In genomic region chr9:94649100-94649855, GRCh38 we compare ENCODE assay signal across 11 cellular contexts. TPM values are rescaled to one million over a fixed set of nuclear protein-coding genes. Genes with fewer than 3 reads are reported as not detected.
DNase-seq lines count a peak whose midpoint lies in the region; ATAC-seq, FAIRE-seq and TF ChIP-seq lines count a peak whose summit lies in the region.
"Had no signal": no experiment of that assay in that cellular context is flagged by ENCODE, and none has a peak within 500 bp of the region (broad histone marks: within the 10 kb centered on the region; RNA-seq: fewer than 3 reads in every experiment).

No MANE protein-coding gene starts in this region.

- ATAC-seq in HG03108 (IDR thresholded peaks at IDR 0.05; ENCODE audit: unreplicated experiment) = no peak
- no peak for ATAC-seq in GM21447 (IDR thresholded peaks at IDR 0.05; ENCODE audit: unreplicated experiment)

- no peak for FAIRE-seq in GM12891 (lab: Jason Lieb, UNC)
- FAIRE-seq: TTC549 had no signal

- TF ChIP-seq POLR2A in transverse colon (IDR thresholded peaks at IDR 0.05) (no peak), GM12891 (IDR thresholded peaks at IDR 0.05; ENCODE audit: low read depth, low read length) (no peak)

- WGBS in transverse colon (ENCODE audit: low coverage in 1 of 2), 2 donors = 47 to 71% methylated on average over 4 to 13 of the region's 14 CpGs

- H3K27ac ChIP-seq in transverse colon = no peak overlapping the region

- no peaks in the 10 kb centered on the region for H3K36me3 ChIP-seq in transverse colon

- peak; percentile 63 for DNase-seq in Daoy (ENCODE audit: low read depth)
- DNase-seq in NCI-H226 = peak; percentile 96
- peak; percentile 38 for DNase-seq in choroid plexus epithelial cell (ENCODE audit: low read depth)
- DNase-seq in non-pigmented ciliary epithelial cell (ENCODE audit: low read depth) = peak; percentile 42
- no peak for DNase-seq in transverse colon
- no peak for DNase-seq in GM12891 (ENCODE audit: insufficient read length, low spot score)
- DNase-seq: midbrain, NCI-H2171 treated with DMSO at 0.1 percent for 48 hours had no signal

- in situ Hi-C loops in transverse colon (cut with MboI; ENCODE audit: low pct_ligation_motif_present in 1 of 4, low pct_unique_long_range_greater_than_20kb in 1 of 4, low sequenced_read_pairs in 3 of 4) = no loop called here

- H3K9me3 ChIP-seq in transverse colon = no peaks in the 10 kb centered on the region

- no peak for TF ChIP-seq EP300 in transverse colon (IDR thresholded peaks at IDR 0.05; ENCODE audit: low read depth)

- H3K4me3 ChIP-seq in choroid plexus epithelial cell (ENCODE audit: low read depth, low read length) (no peak overlapping the region), transverse colon (no peak overlapping the region)

- H3K4me1 ChIP-seq in transverse colon = peaks cover 0 to 9% (median 0%) of the 10 kb centered on the region in 4 donors

- TF ChIP-seq CTCF in choroid plexus epithelial cell (conservative IDR thresholded peaks at IDR 0.05; ENCODE audit: low read depth, low read length) (no peak), transverse colon (IDR thresholded peaks at IDR 0.05) (no peak)

- no peaks in the 10 kb centered on the region for H3K27me3 ChIP-seq in transverse colon

- intact Hi-C loops in transverse colon (cut with DNase I; ENCODE audit: low total_unique reads) = no loop called here

TF ChIP-seq in GM12891, 5 proteins besides CTCF, POLR2A, EP300 and RAD21:
- no peak for TF ChIP-seq SPI1 (IDR thresholded peaks at IDR 0.05; ENCODE audit: low read depth, low read length)
- no peak for TF ChIP-seq TAF1 (IDR thresholded peaks at IDR 0.05; ENCODE audit: low read depth, low read length)
- TF ChIP-seq POLR2AphosphoS5 (IDR thresholded peaks at IDR 0.05; ENCODE audit: low read depth, low read length) = no peak
- no peak for TF ChIP-seq PAX5 (IDR thresholded peaks at IDR 0.05; ENCODE audit: insufficient read depth, low read length, severe bottlenecking)
TF ChIP-seq in GM12891: peak in this region for 0.

RNA-seq across cellular contexts. Expression of gene FBP1, which starts 10.0 kb away (rescaled TPM):
- total RNA-seq in Daoy (2014; rRNA removed; shearing (Covaris generic)) = not detected in 2 replicates
- total RNA-seq in transverse colon = 10 to 100 TPM; 21.3 to 55.7 (median 44.6) TPM
- 0.64 TPM for polyA plus RNA-seq in GM12891 (2012; ENCODE audit: low read depth, missing spikeins)

RNA-seq across cellular contexts. Expression of gene FBP2, which starts 55.7 kb away (rescaled TPM):
- not detected in 2 replicates for total RNA-seq in Daoy (2014; rRNA removed; shearing (Covaris generic))
- total RNA-seq in transverse colon = not detected
- not detected for polyA plus RNA-seq in GM12891 (2012; ENCODE audit: low read depth, missing spikeins)

Comparison
In these comparisons a context has a peak if more than half of its experiments do, and no peak if none do; other contexts are left out.
1. DNase-seq: peak in Daoy (single experiment), NCI-H226 (single experiment), choroid plexus epithelial cell (single experiment) and non-pigmented ciliary epithelial cell (single experiment); none in transverse colon (single experiment) and GM12891 (single experiment).
2. RNA of gene FBP1, which starts 10.0 kb away (total RNA-seq): 21.3 to 55.7 TPM in transverse colon; not detected in Daoy; every median in the first group is over 10 times any median in the second.